8 cellular contexts compared by ENCODE assay signal in genomic region chr6:14144678-14145113, GRCh38. TPM values are rescaled to one million over a fixed set of nuclear protein-coding genes. Genes with fewer than 3 reads are reported as not detected.
DNase-seq lines count a peak whose midpoint lies in the region; ATAC-seq, FAIRE-seq and TF ChIP-seq lines count a peak whose summit lies in the region.

No MANE protein-coding gene starts in this region.

- peak; percentile 93 for TF ChIP-seq CTCF in WI38 (IDR thresholded peaks at IDR 0.05; ENCODE audit: low read depth, low read length)
- peak; percentile 63 to 79 (median 69) for TF ChIP-seq CTCF in breast epithelium (IDR thresholded peaks at IDR 0.05)

- H3K27me3 ChIP-seq in breast epithelium: no peaks in the 10 kb centered on the region

- TF ChIP-seq POLR2A in GM12892 (IDR thresholded peaks at IDR 0.05; ENCODE audit: low read depth, low read length) (no peak), breast epithelium (IDR thresholded peaks at IDR 0.05) (no peak)

- peak; percentile 94 for FAIRE-seq in GM12892 (lab: Jason Lieb, UNC)

- no peaks in the 10 kb centered on the region for H3K36me3 ChIP-seq in breast epithelium

- no peak overlapping the region for H3K27ac ChIP-seq in breast epithelium

- DNase-seq in GM12892 (ENCODE audit: insufficient read length) (peak; percentile 73), NCI-H2171 (lab: John Stamatoyannopoulos, UW) (peak; percentile 16), breast epithelium (ENCODE audit: low spot score in 2 of 2) (peak in 1 of 2 donors; percentile 57), islet precursor cell (peak; percentile 83), DMS79 treated with DMSO at 0.1 percent for 48 hours (lab: John Stamatoyannopoulos, UW) (no peak)
- DNase-seq in stimulated activated CD4-positive, alpha-beta T cell treated with anti-CD3 and anti-CD28 coated beads, Interleukin-2, amount 100 ng/mL, for 48 hours: peak; percentile 77 to 82

- no peaks in the 10 kb centered on the region for H3K9me3 ChIP-seq in breast epithelium

- intact Hi-C loops in breast epithelium (cut with DNase I; ENCODE audit: low total_unique reads): loop anchor here (5.0 kb wide), 1 partner anchor 1218 kb away; no protein-coding TSS in a partner anchor

- peak; percentile 67 for ATAC-seq in HG02938 (IDR thresholded peaks at IDR 0.05; ENCODE audit: unreplicated experiment)

- no peak overlapping the region for H3K4me3 ChIP-seq in WI38 (ENCODE audit: low read depth, low read length)
- H3K4me3 ChIP-seq in breast epithelium: no peak overlapping the region

- H3K4me1 ChIP-seq in breast epithelium: no peaks in the 10 kb centered on the region

RNA-seq across cellular contexts. Expression of gene CD83, which starts 27.1 kb away (rescaled TPM):
- 54.7 TPM for polyA plus RNA-seq in GM12892 (2012; ENCODE audit: missing spikeins)
- 10 to 100 TPM in 1 of 3 donors, 1 to 10 TPM in 2; 2.9 to 18.4 (median 4.0) TPM for total RNA-seq in breast epithelium
